1 cellular context compared by ENCODE assay signal in the genomic region with DNA sequence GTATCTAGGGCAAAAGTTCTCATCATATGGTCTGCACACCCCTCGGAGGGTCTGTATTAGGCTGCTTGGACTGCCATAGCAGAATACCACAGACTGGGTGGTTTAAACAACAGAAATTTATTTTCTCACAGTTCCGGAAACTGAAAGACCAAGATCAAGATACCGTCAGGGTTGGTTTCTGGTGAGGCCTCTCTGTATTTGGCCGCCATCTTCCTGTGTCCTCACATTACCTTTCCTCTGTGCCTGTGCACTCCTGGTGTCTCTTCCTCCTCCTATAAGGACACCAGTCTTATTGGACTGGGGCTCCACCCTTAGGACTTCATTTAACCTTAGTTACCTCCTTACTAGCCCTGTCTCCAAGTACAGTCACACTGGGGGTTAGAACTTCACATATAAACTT.
A peak's percentile ranks its signal among the peaks of the same experiment; 100 is the strongest.
TF ChIP-seq lines count a peak whose summit lies in the region.

No MANE protein-coding gene starts in this region.

TF ChIP-seq in K562, 482 proteins besides CTCF, POLR2A, EP300 and RAD21 (continued from another document and continues in another):
- no peak for TF ChIP-seq AFF1 (IDR thresholded peaks at IDR 0.05; ENCODE audit: low read depth in 1 of 2, partially characterized antibody in 2 of 2)
- no peak for TF ChIP-seq GABPB2 (CRISPR knock-in tag; conservative IDR thresholded peaks at IDR 0.05)
- no peak for TF ChIP-seq STAG1 (CRISPR knock-in tag; IDR thresholded peaks at IDR 0.05; ENCODE audit: borderline replicate concordance)
- TF ChIP-seq HMGN3 (IDR thresholded peaks at IDR 0.05; ENCODE audit: borderline replicate concordance, extremely low read depth, insufficient read length, low read depth, low read length) = no peak
- TF ChIP-seq ZNF551 (CRISPR knock-in tag; IDR thresholded peaks at IDR 0.05) = no peak
- no peak for TF ChIP-seq ZBTB12 (CRISPR knock-in tag; IDR thresholded peaks at IDR 0.05)
- TF ChIP-seq KLF16 (IDR thresholded peaks at IDR 0.05) = no peak
- TF ChIP-seq SMARCA4 (IDR thresholded peaks at IDR 0.05) = peak; percentile 42; the same call in 1 of the 2 replicates
- TF ChIP-seq HEY1 (CRISPR knock-in tag; IDR thresholded peaks at IDR 0.05; ENCODE audit: borderline replicate concordance) = no peak
- TF ChIP-seq ZNF77 (CRISPR knock-in tag; IDR thresholded peaks at IDR 0.05) = no peak
- 0 out of 2 replicates have a peak, but pooled peaks have one; percentile 27 for TF ChIP-seq VEZF1 (CRISPR knock-in tag; IDR thresholded peaks at IDR 0.05)
- TF ChIP-seq CBX1 (IDR thresholded peaks at IDR 0.05; ENCODE audit: low read depth) = no peak
- no peak for TF ChIP-seq RBM22 (IDR thresholded peaks at IDR 0.05; ENCODE audit: low read depth, low read length, poor library complexity, severe bottlenecking)
- no peak for TF ChIP-seq RBM25 (IDR thresholded peaks at IDR 0.05; ENCODE audit: low read depth, low read length, severe bottlenecking)
- TF ChIP-seq YY1 (IDR thresholded peaks at IDR 0.05; ENCODE audit: borderline replicate concordance in 1 of 3, control insufficient read depth in 1 of 3, extremely low read depth in 1 of 3, insufficient read depth in 3 of 3, insufficient read length in 1 of 3, insufficient replicate concordance in 2 of 3, low read depth in 1 of 3, low read length in 2 of 3) = peak; percentile 55 to 93 (median 59)
- TF ChIP-seq RB1 (IDR thresholded peaks at IDR 0.05; ENCODE audit: low read depth) = no peak
- TF ChIP-seq ZNF175 (CRISPR knock-in tag; IDR thresholded peaks at IDR 0.05; ENCODE audit: low read depth) = no peak
- TF ChIP-seq NR2C1 (IDR thresholded peaks at IDR 0.05) = no peak
- TF ChIP-seq NR2C1 (tag; IDR thresholded peaks at IDR 0.05) = peak; percentile 22; the same call in 1 of the 2 replicates
- TF ChIP-seq ZNF280B (CRISPR knock-in tag; IDR thresholded peaks at IDR 0.05) = no peak
- TF ChIP-seq TAF15 (IDR thresholded peaks at IDR 0.05; ENCODE audit: low read depth, low read length) = no peak
- TF ChIP-seq, protein P1, sequence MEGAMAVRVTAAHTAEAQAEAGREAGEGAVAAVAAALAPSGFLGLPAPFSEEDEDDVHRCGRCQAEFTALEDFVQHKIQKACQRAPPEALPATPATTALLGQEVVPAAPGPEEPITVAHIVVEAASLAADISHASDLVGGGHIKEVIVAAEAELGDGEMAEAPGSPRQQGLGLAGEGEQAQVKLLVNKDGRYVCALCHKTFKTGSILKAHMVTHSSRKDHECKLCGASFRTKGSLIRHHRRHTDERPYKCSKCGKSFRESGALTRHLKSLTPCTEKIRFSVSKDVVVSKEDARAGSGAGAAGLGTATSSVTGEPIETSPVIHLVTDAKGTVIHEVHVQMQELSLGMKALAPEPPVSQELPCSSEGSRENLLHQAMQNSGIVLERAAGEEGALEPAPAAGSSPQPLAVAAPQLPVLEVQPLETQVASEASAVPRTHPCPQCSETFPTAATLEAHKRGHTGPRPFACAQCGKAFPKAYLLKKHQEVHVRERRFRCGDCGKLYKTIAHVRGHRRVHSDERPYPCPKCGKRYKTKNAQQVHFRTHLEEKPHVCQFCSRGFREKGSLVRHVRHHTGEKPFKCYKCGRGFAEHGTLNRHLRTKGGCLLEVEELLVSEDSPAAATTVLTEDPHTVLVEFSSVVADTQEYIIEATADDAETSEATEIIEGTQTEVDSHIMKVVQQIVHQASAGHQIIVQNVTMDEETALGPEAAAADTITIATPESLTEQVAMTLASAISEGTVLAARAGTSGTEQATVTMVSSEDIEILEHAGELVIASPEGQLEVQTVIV (CRISPR knock-in tag; IDR thresholded peaks at IDR 0.05; ENCODE audit: borderline replicate concordance) = no peak
- no peak for TF ChIP-seq THAP12 (CRISPR knock-in tag; IDR thresholded peaks at IDR 0.05)
- TF ChIP-seq NR3C1 (CRISPR knock-in tag; IDR thresholded peaks at IDR 0.05) = no peak
- TF ChIP-seq ETV1 (tag; conservative IDR thresholded peaks at IDR 0.05; ENCODE audit: low read depth) = peak; percentile 88
- no peak for TF ChIP-seq SRSF3 (IDR thresholded peaks at IDR 0.05; ENCODE audit: insufficient read depth, low read length)
- TF ChIP-seq PRDM10 (IDR thresholded peaks at IDR 0.05; ENCODE audit: partially characterized antibody) = no peak
- TF ChIP-seq GTF2A2 (tag; IDR thresholded peaks at IDR 0.05) = no peak
- no peak for TF ChIP-seq STAT5A (IDR thresholded peaks at IDR 0.05; ENCODE audit: borderline replicate concordance, low read length)
- TF ChIP-seq ARID4B (CRISPR knock-in tag; IDR thresholded peaks at IDR 0.05) = no peak
- TF ChIP-seq MBD2 (IDR thresholded peaks at IDR 0.05; ENCODE audit: borderline replicate concordance, low read depth) = no peak
- no peak for TF ChIP-seq PML (IDR thresholded peaks at IDR 0.05; ENCODE audit: low read length)
- TF ChIP-seq ZNF23 (CRISPR knock-in tag; IDR thresholded peaks at IDR 0.05) = no peak
- no peak for TF ChIP-seq NCOA2 (IDR thresholded peaks at IDR 0.05; ENCODE audit: partially characterized antibody in 2 of 2)
- no peak for TF ChIP-seq ELF2 (CRISPR knock-in tag; IDR thresholded peaks at IDR 0.05)
